11 cellular contexts compared by ENCODE assay signal in the genomic region with DNA sequence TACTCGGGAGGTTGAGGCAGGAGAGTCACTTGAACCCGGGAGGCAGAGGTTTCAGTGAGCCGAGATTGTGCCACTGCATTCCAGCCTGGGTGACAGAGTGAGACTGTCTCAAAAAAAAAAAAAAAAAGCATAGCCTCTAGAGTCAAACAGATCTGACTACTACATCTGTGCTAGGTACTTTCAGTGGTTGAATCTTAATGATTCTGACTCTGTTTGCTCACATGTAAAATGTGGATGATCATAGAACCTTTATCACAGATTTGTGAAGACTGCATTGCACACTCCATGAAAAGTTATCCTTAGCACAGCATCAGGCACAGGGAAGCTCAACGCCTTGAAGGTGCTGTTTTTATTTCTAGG. TPM values are rescaled to one million over a fixed set of nuclear protein-coding genes. Genes with fewer than 3 reads are reported as not detected.
A peak's percentile ranks its signal among the peaks of the same experiment; 100 is the strongest.
DNase-seq lines count a peak whose midpoint lies in the region; ATAC-seq and TF ChIP-seq lines count a peak whose summit lies in the region.
"Not testable (repeated sequence)": the region's sequence is repeated elsewhere in the genome, so short reads cannot be mapped to it uniquely, and the experiment has no call there.
"Had no signal": no experiment of that assay in that cellular context is flagged by ENCODE, and none has a peak within 500 bp of the region (broad histone marks: within the 10 kb centered on the region; RNA-seq: fewer than 3 reads in every experiment).

No MANE protein-coding gene starts in this region.

- H3K4me3 ChIP-seq in SK-N-MC; body of pancreas; hepatocyte; mucosa of rectum (ENCODE audit: low read length in 2 of 2): not testable (repeated sequence)

- not testable (repeated sequence) for H3K9ac ChIP-seq in SK-N-MC (ENCODE audit: insufficient read length)
- peak overlapping the region in 1 of 2 donors; percentile 2 for H3K9ac ChIP-seq in mucosa of rectum (ENCODE audit: low read depth in 1 of 2, low read length in 2 of 2)

- not testable (repeated sequence) for H3K4me2 ChIP-seq in hepatocyte

- H3K9me3 Mint-ChIP-seq in HFFc6; progenitor cell of endocrine pancreas (ENCODE audit: low read depth); type B pancreatic cell: not testable (repeated sequence)

- not testable (repeated sequence) for TF ChIP-seq POLR2A in body of pancreas (IDR thresholded peaks at IDR 0.05)

- H3K27ac Mint-ChIP-seq in HFFc6 = peak overlapping the region; percentile 83
- peak overlapping the region; percentile 1 for H3K27ac Mint-ChIP-seq in progenitor cell of endocrine pancreas
- H3K27ac Mint-ChIP-seq in type B pancreatic cell = peak overlapping the region; percentile 74

- H3K27me3 Mint-ChIP-seq in HFFc6 (ENCODE audit: insufficient read depth); progenitor cell of endocrine pancreas; type B pancreatic cell: not testable (repeated sequence)

- 51 to 76% methylated on average over 4 of the region's 4 CpGs for WGBS in body of pancreas, 2 donors
- 72% methylated on average over 4 of the region's 4 CpGs for WGBS in hepatocyte (ENCODE audit: low lambda C conversion rate, missing lambda C conversion rate)

- H3K36me3 ChIP-seq in SK-N-MC (ENCODE audit: insufficient read depth, low read length); body of pancreas (replicated peaks in 1 of 2; ENCODE audit: insufficient read depth in 1 of 2, low read depth in 2 of 2); hepatocyte (replicated peaks; ENCODE audit: insufficient read depth, low read depth); mucosa of rectum (ENCODE audit: control insufficient read depth in 2 of 2, insufficient read depth in 2 of 2, low read length in 2 of 2): not testable (repeated sequence)

- H3K27me3 ChIP-seq in body of pancreas; hepatocyte; mucosa of rectum (ENCODE audit: control insufficient read depth in 2 of 2, insufficient read depth in 2 of 2, low read length in 2 of 2): not testable (repeated sequence)

- intact Hi-C loops in body of pancreas (cut with DNase I) = not testable (repeated sequence)

- H3K4me3 Mint-ChIP-seq in HFFc6; progenitor cell of endocrine pancreas (ENCODE audit: low read depth); type B pancreatic cell: not testable (repeated sequence)

- peaks cover 22% of the 10 kb centered on the region for H3K4me1 ChIP-seq in body of pancreas
- H3K4me1 ChIP-seq in hepatocyte (ENCODE audit: insufficient read depth) = peaks cover 19% of the 10 kb centered on the region
- H3K4me1 ChIP-seq in mucosa of rectum (ENCODE audit: control insufficient read depth in 2 of 2, insufficient read depth in 2 of 2, low read length in 2 of 2) = peaks cover 10 to 18% of the 10 kb centered on the region in 2 donors

- H2AFZ ChIP-seq in hepatocyte = not testable (repeated sequence)

- H3K9me2 ChIP-seq in hepatocyte (replicated peaks; ENCODE audit: insufficient read depth) = not testable (repeated sequence)

- H3K36me3 Mint-ChIP-seq in HFFc6 (ENCODE audit: low read depth) = peaks cover 25% of the 10 kb centered on the region
- not testable (repeated sequence) for H3K36me3 Mint-ChIP-seq in progenitor cell of endocrine pancreas (ENCODE audit: insufficient read depth); type B pancreatic cell

- peaks cover 19% of the 10 kb centered on the region for H3K4me1 Mint-ChIP-seq in HFFc6 (ENCODE audit: low read depth)
- H3K4me1 Mint-ChIP-seq in progenitor cell of endocrine pancreas (ENCODE audit: low read depth); type B pancreatic cell (ENCODE audit: unreplicated experiment): not testable (repeated sequence)

- H3K79me2 ChIP-seq in hepatocyte = not testable (repeated sequence)

- TF ChIP-seq CTCF in C4-2B (conservative IDR thresholded peaks at IDR 0.05); HFFc6 (IDR thresholded peaks at IDR 0.05); body of pancreas (IDR thresholded peaks at IDR 0.05); hepatocyte (IDR thresholded peaks at IDR 0.05; ENCODE audit: poor library complexity); progenitor cell of endocrine pancreas (IDR thresholded peaks at IDR 0.05; ENCODE audit: unreplicated experiment); type B pancreatic cell (conservative IDR thresholded peaks at IDR 0.05): not testable (repeated sequence)

- not testable (repeated sequence) for H3K9me3 ChIP-seq in SK-N-MC (ENCODE audit: low read depth, low read length); body of pancreas; hepatocyte (ENCODE audit: low read depth); mucosa of rectum (ENCODE audit: control insufficient read depth in 2 of 2, low read length in 2 of 2)

- not testable (repeated sequence) for DNase-seq in HFFc6; SK-N-MC (ENCODE audit: low read depth, low spot score); body of pancreas; hepatocyte (ENCODE audit: low spot score); progenitor cell of endocrine pancreas (ENCODE audit: low spot score, unreplicated experiment); type B pancreatic cell (ENCODE audit: extremely low spot score, unreplicated experiment)

- ATAC-seq in body of pancreas = peak; percentile 13

- H3K27ac ChIP-seq in C4-2B = peak overlapping the region; percentile 68
- peak overlapping the region; percentile 81; the same call in 1 of the 2 replicates for H3K27ac ChIP-seq in SK-N-MC
- peak overlapping the region; percentile 79 to 87 (median 86) for H3K27ac ChIP-seq in body of pancreas
- peak overlapping the region; percentile 91 for H3K27ac ChIP-seq in hepatocyte
- peak overlapping the region; percentile 74 to 77 for H3K27ac ChIP-seq in mucosa of rectum (ENCODE audit: low read depth in 2 of 2, low read length in 2 of 2)

- H4K20me1 ChIP-seq in hepatocyte (ENCODE audit: insufficient read depth, poor library complexity, severe bottlenecking) = not testable (repeated sequence)

RNA-seq across cellular contexts. Expression of gene CYP2A6, which starts 17.8 kb away (rescaled TPM):
- total RNA-seq in HFFc6 (2021; fragmentation: NEBNext Ultra II Directional; extraction: Animal tissue kit (Norgen Biotek cat#: 25700)) = not detected
- total RNA-seq in body of pancreas = not detected
- total RNA-seq in hepatocyte = 1.1 and 1.4 TPM in 2 replicates
- 0.50 and 1.7 TPM in 2 replicates for polyA plus RNA-seq in hepatocyte
- total RNA-seq in progenitor cell of endocrine pancreas = not detected in 2 replicates
- not detected in 2 replicates for total RNA-seq in type B pancreatic cell (ENCODE audit: low replicate concordance)
- total RNA-seq: G401, H1, OCI-LY7 had no signal

RNA-seq across cellular contexts. Expression of gene EGLN2, which starts 33.4 kb away (rescaled TPM):
- 10 to 100 TPM; 56.0 to 72.0 (median 60.1) TPM for total RNA-seq in HFFc6 (2021; fragmentation: NEBNext Ultra II Directional; extraction: Animal tissue kit (Norgen Biotek cat#: 25700))
- 10 to 100 TPM; 50.8 to 51.4 TPM for total RNA-seq in body of pancreas
- total RNA-seq in hepatocyte = 84.4 and 88.4 TPM in 2 replicates
- 119 and 121 TPM in 2 replicates for polyA plus RNA-seq in hepatocyte
- total RNA-seq in progenitor cell of endocrine pancreas = 107 and 110 TPM in 2 replicates
- 83.4 and 83.8 TPM in 2 replicates for total RNA-seq in type B pancreatic cell (ENCODE audit: low replicate concordance)

RNA-seq across cellular contexts. Expression of gene CYP2A7, which starts 49.6 kb away (rescaled TPM):
- not detected for total RNA-seq in HFFc6 (2021; fragmentation: NEBNext Ultra II Directional; extraction: Animal tissue kit (Norgen Biotek cat#: 25700))
- total RNA-seq in body of pancreas = not detected
- not detected in 2 replicates for total RNA-seq in hepatocyte
- not detected in 2 replicates for polyA plus RNA-seq in hepatocyte
- not detected in 2 replicates for total RNA-seq in progenitor cell of endocrine pancreas
- not detected in 2 replicates for total RNA-seq in type B pancreatic cell (ENCODE audit: low replicate concordance)
- total RNA-seq: G401, H1, OCI-LY7 had no signal

RNA-seq across cellular contexts. Expression of gene RAB4B, which starts 54.4 kb away (rescaled TPM):
- total RNA-seq in HFFc6 (2021; fragmentation: NEBNext Ultra II Directional; extraction: Animal tissue kit (Norgen Biotek cat#: 25700)) = 10 to 100 TPM; 20.4 to 26.4 (median 22.0) TPM
- 10 to 100 TPM; 20.4 to 23.3 TPM for total RNA-seq in body of pancreas
- 20.2 and 29.1 TPM in 2 replicates for total RNA-seq in hepatocyte
- 49.3 and 60.8 TPM in 2 replicates for polyA plus RNA-seq in hepatocyte
- total RNA-seq in progenitor cell of endocrine pancreas = 20.7 and 21.5 TPM in 2 replicates
- total RNA-seq in type B pancreatic cell (ENCODE audit: low replicate concordance) = 10.4 and 12.4 TPM in 2 replicates

RNA-seq across cellular contexts. Expression of gene MIA, which starts 57.1 kb away (rescaled TPM):
- total RNA-seq in HFFc6 (2021; fragmentation: NEBNext Ultra II Directional; extraction: Animal tissue kit (Norgen Biotek cat#: 25700)) = not detected
- total RNA-seq in body of pancreas (1 to 10 TPM in 1 of 2 donors, not detected in 1; 5.9 TPM), hepatocyte (0.88 TPM in 1 of 2 replicates, not detected in the other), progenitor cell of endocrine pancreas (4.6 and 8.5 TPM in 2 replicates), type B pancreatic cell (ENCODE audit: low replicate concordance) (1.7 and 3.2 TPM in 2 replicates)
- 0.86 and 2.0 TPM in 2 replicates for polyA plus RNA-seq in hepatocyte
- total RNA-seq: G401, H1, OCI-LY7 had no signal
- polyA plus RNA-seq: H1 had no signal

Comparison
In these comparisons a context has a peak if more than half of its experiments do, and no peak if none do; other contexts are left out.
1. H3K27ac Mint-ChIP-seq: peak in every context shown above with its lines; median percentile 83 in HFFc6; 74 in type B pancreatic cell; 1 in progenitor cell of endocrine pancreas.